In genomic region chr5:115309751-115310370, GRCh38 we compare ENCODE assay signal across 8 cellular contexts. TPM values are rescaled to one million over a fixed set of nuclear protein-coding genes. Genes with fewer than 3 reads are reported as not detected.
A peak's percentile ranks its signal among the peaks of the same experiment; 100 is the strongest.
DNase-seq lines count a peak whose midpoint lies in the region; ATAC-seq and TF ChIP-seq lines count a peak whose summit lies in the region.

No MANE protein-coding gene starts in this region.

- H3K4me1 Mint-ChIP-seq in activated T-cell treated with anti-CD3 and anti-CD28 coated beads, Interleukin-2, amount 50 U/mL, for 24 hours (ENCODE audit: low read depth): no peaks in the 10 kb centered on the region

- H3K4me3 ChIP-seq in AG04449 (ENCODE audit: low read depth, low read length) (no peak overlapping the region), lower lobe of right lung (no peak overlapping the region)

- no peak overlapping the region for H3K27ac ChIP-seq in lower lobe of right lung

- DNase-seq in AG04449 (ENCODE audit: low read depth, low spot score) (no peak), NCI-H2227 (lab: John Stamatoyannopoulos, UW; ENCODE audit: unreplicated experiment) (peak; percentile 32), lower lobe of right lung (no peak), DMS153 (lab: John Stamatoyannopoulos, UW) (no peak)
- peak; percentile 31 for DNase-seq in central memory CD4-positive, alpha-beta T cell
- DNase-seq in activated T-cell treated with anti-CD3 and anti-CD28 coated beads, Interleukin-2, amount 50 U/mL, for 24 hours: no peak

- H3K27me3 ChIP-seq in lower lobe of right lung (ENCODE audit: low read depth): no peaks in the 10 kb centered on the region

- TF ChIP-seq CTCF in AG04449 (IDR thresholded peaks at IDR 0.05; ENCODE audit: insufficient read depth, low read length, missing control alignments) (peak; percentile 32), lower lobe of right lung (IDR thresholded peaks at IDR 0.05) (peak; percentile 72)

- CTCF ChIA-PET in AG04449 (lab: Yijun Ruan, JAX): interaction anchor here (0.6 to 8.4 kb wide), 38 partner anchors 8 to 594 kb away, joined by 3 to 159 read pairs (median 4); partner anchors contain the start of genes AP3S1, ATG12, CCDC112 and FEM1C

- H3K4me3 Mint-ChIP-seq in activated T-cell treated with anti-CD3 and anti-CD28 coated beads, Interleukin-2, amount 50 U/mL, for 24 hours: no peak overlapping the region

- H3K9me3 ChIP-seq in lower lobe of right lung: no peaks in the 10 kb centered on the region

- no peaks in the 10 kb centered on the region for H3K36me3 ChIP-seq in lower lobe of right lung

- ATAC-seq in GM18909 (IDR thresholded peaks at IDR 0.05; ENCODE audit: poor library complexity, unreplicated experiment): peak; percentile 55
- ATAC-seq in lower lobe of right lung: peak in 1 of 2 donors; percentile 60
- no peak for ATAC-seq in HG02623 (IDR thresholded peaks at IDR 0.05; ENCODE audit: unreplicated experiment)

- H3K4me1 ChIP-seq in lower lobe of right lung: no peaks in the 10 kb centered on the region

- peaks cover 41% of the 10 kb centered on the region for H3K27me3 Mint-ChIP-seq in activated T-cell treated with anti-CD3 and anti-CD28 coated beads, Interleukin-2, amount 50 U/mL, for 24 hours

- POLR2A ChIA-PET in AG04449 (lab: Yijun Ruan, JAX): no interaction called here

- H3K27ac Mint-ChIP-seq in activated T-cell treated with anti-CD3 and anti-CD28 coated beads, Interleukin-2, amount 50 U/mL, for 24 hours: no peak overlapping the region

- intact Hi-C loops in lower lobe of right lung (cut with DNase I): loop anchor here (5.0 kb wide), 1 partner anchor 262 kb away; no protein-coding TSS in a partner anchor

- H3K9me3 Mint-ChIP-seq in activated T-cell treated with anti-CD3 and anti-CD28 coated beads, Interleukin-2, amount 50 U/mL, for 24 hours: no peaks in the 10 kb centered on the region

- H3K36me3 Mint-ChIP-seq in activated T-cell treated with anti-CD3 and anti-CD28 coated beads, Interleukin-2, amount 50 U/mL, for 24 hours (ENCODE audit: low read depth): no peaks in the 10 kb centered on the region

RNA-seq across cellular contexts. Expression of gene CCDC112, which starts 13.4 kb away (rescaled TPM):
- 7.4 TPM for total RNA-seq in lower lobe of right lung

RNA-seq across cellular contexts. Expression of gene PGGT1B, which starts 47.2 kb away (rescaled TPM):
- 47.5 TPM for total RNA-seq in lower lobe of right lung

Comparison
In these comparisons a context has a peak if more than half of its experiments do, and no peak if none do; other contexts are left out.
1. DNase-seq: peak in NCI-H2227 (single experiment) and central memory CD4-positive, alpha-beta T cell (single experiment); none in AG04449 (single experiment), lower lobe of right lung (single experiment), DMS153 (single experiment) and activated T-cell treated with anti-CD3 and anti-CD28 coated beads, Interleukin-2, amount 50 U/mL, for 24 hours (single experiment).